In the genomic region with DNA sequence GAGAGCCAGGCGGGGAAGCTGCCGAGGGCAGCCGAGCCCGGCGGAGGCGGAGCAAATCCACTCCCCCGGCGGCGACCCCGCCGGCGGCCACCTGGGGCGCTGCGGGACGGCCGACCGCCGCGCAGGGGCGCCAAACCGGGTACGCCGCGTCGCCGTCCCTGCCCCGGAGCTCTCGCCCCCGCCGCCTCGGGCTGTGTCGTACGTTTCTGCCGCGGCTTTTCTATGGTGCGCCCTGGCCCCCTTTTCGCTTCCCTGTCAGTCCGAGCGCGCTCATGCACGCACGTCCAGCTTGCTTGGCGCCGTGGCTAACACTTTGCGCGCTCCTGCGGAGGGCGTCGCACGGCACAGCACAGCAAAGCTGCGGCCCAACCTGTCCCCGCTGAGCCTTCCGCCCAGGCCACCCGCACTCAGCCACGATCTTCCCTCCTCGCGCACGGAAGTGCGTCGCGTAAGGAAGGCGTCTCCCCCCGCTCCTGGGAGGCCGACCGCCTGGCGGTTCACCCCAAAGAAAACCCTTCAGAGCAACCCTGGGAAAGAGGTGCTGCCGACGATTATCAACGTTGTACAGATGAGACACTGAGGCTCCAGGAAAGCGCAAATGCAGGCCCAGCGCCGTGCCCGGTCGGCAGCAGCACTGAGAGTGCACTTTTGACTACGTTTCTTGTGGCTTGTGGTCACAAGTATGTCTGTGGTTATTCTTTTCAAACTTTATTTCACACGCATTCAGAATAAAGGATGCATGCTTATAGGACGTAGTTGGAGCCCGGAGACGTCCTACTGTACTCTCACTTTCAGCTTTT, we compare ENCODE assay signal across 1 cellular context.
TF ChIP-seq lines count a peak whose summit lies in the region.

A gene (minus strand): TSS at position 48 of the 800 bp plus-strand sequence. CDS start 1,857 bp downstream, outside the sequence.

TF ChIP-seq in HepG2, 621 proteins besides CTCF, POLR2A, EP300 and RAD21 (continued from another document and continues in another):
- peak; percentile 99 for TF ChIP-seq ZNF232 (CRISPR knock-in tag; IDR thresholded peaks at IDR 0.05; ENCODE audit: borderline replicate concordance)
- TF ChIP-seq, protein P1, sequence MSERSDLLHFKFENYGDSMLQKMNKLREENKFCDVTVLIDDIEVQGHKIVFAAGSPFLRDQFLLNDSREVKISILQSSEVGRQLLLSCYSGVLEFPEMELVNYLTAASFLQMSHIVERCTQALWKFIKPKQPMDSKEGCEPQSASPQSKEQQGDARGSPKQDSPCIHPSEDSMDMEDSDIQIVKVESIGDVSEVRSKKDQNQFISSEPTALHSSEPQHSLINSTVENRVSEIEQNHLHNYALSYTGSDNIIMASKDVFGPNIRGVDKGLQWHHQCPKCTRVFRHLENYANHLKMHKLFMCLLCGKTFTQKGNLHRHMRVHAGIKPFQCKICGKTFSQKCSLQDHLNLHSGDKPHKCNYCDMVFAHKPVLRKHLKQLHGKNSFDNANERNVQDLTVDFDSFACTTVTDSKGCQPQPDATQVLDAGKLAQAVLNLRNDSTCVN (CRISPR knock-in tag; IDR thresholded peaks at IDR 0.05; ENCODE audit: borderline replicate concordance): peak; percentile 95
- TF ChIP-seq KMT2A (CRISPR knock-in tag; IDR thresholded peaks at IDR 0.05): peak; percentile 98
- TF ChIP-seq, protein P2, sequence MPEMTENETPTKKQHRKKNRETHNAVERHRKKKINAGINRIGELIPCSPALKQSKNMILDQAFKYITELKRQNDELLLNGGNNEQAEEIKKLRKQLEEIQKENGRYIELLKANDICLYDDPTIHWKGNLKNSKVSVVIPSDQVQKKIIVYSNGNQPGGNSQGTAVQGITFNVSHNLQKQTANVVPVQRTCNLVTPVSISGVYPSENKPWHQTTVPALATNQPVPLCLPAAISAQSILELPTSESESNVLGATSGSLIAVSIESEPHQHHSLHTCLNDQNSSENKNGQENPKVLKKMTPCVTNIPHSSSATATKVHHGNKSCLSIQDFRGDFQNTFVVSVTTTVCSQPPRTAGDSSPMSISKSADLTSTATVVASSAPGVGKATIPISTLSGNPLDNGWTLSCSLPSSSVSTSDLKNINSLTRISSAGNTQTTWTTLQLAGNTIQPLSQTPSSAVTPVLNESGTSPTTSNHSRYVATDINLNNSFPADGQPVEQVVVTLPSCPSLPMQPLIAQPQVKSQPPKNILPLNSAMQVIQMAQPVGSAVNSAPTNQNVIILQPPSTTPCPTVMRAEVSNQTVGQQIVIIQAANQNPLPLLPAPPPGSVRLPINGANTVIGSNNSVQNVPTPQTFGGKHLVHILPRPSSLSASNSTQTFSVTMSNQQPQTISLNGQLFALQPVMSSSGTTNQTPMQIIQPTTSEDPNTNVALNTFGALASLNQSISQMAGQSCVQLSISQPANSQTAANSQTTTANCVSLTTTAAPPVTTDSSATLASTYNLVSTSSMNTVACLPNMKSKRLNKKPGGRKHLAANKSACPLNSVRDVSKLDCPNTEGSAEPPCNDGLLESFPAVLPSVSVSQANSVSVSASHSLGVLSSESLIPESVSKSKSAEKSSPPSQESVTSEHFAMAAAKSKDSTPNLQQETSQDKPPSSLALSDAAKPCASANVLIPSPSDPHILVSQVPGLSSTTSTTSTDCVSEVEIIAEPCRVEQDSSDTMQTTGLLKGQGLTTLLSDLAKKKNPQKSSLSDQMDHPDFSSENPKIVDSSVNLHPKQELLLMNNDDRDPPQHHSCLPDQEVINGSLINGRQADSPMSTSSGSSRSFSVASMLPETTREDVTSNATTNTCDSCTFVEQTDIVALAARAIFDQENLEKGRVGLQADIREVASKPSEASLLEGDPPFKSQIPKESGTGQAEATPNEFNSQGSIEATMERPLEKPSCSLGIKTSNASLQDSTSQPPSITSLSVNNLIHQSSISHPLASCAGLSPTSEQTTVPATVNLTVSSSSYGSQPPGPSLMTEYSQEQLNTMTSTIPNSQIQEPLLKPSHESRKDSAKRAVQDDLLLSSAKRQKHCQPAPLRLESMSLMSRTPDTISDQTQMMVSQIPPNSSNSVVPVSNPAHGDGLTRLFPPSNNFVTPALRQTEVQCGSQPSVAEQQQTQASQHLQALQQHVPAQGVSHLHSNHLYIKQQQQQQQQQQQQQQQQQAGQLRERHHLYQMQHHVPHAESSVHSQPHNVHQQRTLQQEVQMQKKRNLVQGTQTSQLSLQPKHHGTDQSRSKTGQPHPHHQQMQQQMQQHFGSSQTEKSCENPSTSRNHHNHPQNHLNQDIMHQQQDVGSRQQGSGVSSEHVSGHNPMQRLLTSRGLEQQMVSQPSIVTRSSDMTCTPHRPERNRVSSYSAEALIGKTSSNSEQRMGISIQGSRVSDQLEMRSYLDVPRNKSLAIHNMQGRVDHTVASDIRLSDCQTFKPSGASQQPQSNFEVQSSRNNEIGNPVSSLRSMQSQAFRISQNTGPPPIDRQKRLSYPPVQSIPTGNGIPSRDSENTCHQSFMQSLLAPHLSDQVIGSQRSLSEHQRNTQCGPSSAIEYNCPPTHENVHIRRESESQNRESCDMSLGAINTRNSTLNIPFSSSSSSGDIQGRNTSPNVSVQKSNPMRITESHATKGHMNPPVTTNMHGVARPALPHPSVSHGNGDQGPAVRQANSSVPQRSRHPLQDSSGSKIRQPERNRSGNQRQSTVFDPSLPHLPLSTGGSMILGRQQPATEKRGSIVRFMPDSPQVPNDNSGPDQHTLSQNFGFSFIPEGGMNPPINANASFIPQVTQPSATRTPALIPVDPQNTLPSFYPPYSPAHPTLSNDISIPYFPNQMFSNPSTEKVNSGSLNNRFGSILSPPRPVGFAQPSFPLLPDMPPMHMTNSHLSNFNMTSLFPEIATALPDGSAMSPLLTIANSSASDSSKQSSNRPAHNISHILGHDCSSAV (CRISPR knock-in tag; IDR thresholded peaks at IDR 0.05; ENCODE audit: borderline replicate concordance): peak; percentile 96
- TF ChIP-seq GTF2F1 (IDR thresholded peaks at IDR 0.05; ENCODE audit: low read length): no peak; the same call in 1 of the 2 replicates
- peak; percentile 97 for TF ChIP-seq CHCHD3 (CRISPR knock-in tag; IDR thresholded peaks at IDR 0.05)
- peak; percentile 98 for TF ChIP-seq TBX2 (CRISPR knock-in tag; IDR thresholded peaks at IDR 0.05; ENCODE audit: borderline replicate concordance)
- TF ChIP-seq TAF15 (IDR thresholded peaks at IDR 0.05; ENCODE audit: low read depth, low read length, poor library complexity, severe bottlenecking): peak; percentile 88
- TF ChIP-seq NAIF1 (CRISPR knock-in tag; IDR thresholded peaks at IDR 0.05; ENCODE audit: borderline replicate concordance): peak; percentile 97
- TF ChIP-seq, protein P3, sequence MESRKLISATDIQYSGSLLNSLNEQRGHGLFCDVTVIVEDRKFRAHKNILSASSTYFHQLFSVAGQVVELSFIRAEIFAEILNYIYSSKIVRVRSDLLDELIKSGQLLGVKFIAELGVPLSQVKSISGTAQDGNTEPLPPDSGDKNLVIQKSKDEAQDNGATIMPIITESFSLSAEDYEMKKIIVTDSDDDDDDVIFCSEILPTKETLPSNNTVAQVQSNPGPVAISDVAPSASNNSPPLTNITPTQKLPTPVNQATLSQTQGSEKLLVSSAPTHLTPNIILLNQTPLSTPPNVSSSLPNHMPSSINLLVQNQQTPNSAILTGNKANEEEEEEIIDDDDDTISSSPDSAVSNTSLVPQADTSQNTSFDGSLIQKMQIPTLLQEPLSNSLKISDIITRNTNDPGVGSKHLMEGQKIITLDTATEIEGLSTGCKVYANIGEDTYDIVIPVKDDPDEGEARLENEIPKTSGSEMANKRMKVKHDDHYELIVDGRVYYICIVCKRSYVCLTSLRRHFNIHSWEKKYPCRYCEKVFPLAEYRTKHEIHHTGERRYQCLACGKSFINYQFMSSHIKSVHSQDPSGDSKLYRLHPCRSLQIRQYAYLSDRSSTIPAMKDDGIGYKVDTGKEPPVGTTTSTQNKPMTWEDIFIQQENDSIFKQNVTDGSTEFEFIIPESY (CRISPR knock-in tag; IDR thresholded peaks at IDR 0.05): peak; percentile 90
- TF ChIP-seq, protein P4, sequence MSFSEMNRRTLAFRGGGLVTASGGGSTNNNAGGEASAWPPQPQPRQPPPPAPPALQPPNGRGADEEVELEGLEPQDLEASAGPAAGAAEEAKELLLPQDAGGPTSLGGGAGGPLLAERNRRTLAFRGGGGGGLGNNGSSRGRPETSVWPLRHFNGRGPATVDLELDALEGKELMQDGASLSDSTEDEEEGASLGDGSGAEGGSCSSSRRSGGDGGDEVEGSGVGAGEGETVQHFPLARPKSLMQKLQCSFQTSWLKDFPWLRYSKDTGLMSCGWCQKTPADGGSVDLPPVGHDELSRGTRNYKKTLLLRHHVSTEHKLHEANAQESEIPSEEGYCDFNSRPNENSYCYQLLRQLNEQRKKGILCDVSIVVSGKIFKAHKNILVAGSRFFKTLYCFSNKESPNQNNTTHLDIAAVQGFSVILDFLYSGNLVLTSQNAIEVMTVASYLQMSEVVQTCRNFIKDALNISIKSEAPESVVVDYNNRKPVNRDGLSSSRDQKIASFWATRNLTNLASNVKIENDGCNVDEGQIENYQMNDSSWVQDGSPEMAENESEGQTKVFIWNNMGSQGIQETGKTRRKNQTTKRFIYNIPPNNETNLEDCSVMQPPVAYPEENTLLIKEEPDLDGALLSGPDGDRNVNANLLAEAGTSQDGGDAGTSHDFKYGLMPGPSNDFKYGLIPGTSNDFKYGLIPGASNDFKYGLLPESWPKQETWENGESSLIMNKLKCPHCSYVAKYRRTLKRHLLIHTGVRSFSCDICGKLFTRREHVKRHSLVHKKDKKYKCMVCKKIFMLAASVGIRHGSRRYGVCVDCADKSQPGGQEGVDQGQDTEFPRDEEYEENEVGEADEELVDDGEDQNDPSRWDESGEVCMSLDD (CRISPR knock-in tag; IDR thresholded peaks at IDR 0.05; ENCODE audit: borderline replicate concordance): peak; percentile 98; the same call in 1 of the 2 replicates
- TF ChIP-seq ZNF143 (CRISPR knock-in tag; IDR thresholded peaks at IDR 0.05): peak; percentile 73
- TF ChIP-seq, protein P5, sequence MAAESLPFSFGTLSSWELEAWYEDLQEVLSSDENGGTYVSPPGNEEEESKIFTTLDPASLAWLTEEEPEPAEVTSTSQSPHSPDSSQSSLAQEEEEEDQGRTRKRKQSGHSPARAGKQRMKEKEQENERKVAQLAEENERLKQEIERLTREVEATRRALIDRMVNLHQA (CRISPR knock-in tag; IDR thresholded peaks at IDR 0.05): peak; percentile 78; the same call in 1 of the 2 replicates
- TF ChIP-seq TGIF2 (CRISPR knock-in tag; IDR thresholded peaks at IDR 0.05): peak; percentile 91
- TF ChIP-seq ZNF550 (CRISPR knock-in tag; IDR thresholded peaks at IDR 0.05; ENCODE audit: borderline replicate concordance): peak; percentile 100
- TF ChIP-seq, protein P6, sequence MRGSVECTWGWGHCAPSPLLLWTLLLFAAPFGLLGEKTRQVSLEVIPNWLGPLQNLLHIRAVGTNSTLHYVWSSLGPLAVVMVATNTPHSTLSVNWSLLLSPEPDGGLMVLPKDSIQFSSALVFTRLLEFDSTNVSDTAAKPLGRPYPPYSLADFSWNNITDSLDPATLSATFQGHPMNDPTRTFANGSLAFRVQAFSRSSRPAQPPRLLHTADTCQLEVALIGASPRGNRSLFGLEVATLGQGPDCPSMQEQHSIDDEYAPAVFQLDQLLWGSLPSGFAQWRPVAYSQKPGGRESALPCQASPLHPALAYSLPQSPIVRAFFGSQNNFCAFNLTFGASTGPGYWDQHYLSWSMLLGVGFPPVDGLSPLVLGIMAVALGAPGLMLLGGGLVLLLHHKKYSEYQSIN (CRISPR knock-in tag; IDR thresholded peaks at IDR 0.05; ENCODE audit: borderline replicate concordance): no peak
- TF ChIP-seq, protein P7, sequence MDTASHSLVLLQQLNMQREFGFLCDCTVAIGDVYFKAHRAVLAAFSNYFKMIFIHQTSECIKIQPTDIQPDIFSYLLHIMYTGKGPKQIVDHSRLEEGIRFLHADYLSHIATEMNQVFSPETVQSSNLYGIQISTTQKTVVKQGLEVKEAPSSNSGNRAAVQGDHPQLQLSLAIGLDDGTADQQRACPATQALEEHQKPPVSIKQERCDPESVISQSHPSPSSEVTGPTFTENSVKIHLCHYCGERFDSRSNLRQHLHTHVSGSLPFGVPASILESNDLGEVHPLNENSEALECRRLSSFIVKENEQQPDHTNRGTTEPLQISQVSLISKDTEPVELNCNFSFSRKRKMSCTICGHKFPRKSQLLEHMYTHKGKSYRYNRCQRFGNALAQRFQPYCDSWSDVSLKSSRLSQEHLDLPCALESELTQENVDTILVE (CRISPR knock-in tag; IDR thresholded peaks at IDR 0.05): peak; percentile 94
- peak; percentile 93 for TF ChIP-seq GZF1 (CRISPR knock-in tag; IDR thresholded peaks at IDR 0.05)
- no peak for TF ChIP-seq PRPF4 (IDR thresholded peaks at IDR 0.05; ENCODE audit: low read depth, low read length, poor library complexity, severe bottlenecking)
- TF ChIP-seq ZNF326 (CRISPR knock-in tag; IDR thresholded peaks at IDR 0.05; ENCODE audit: borderline replicate concordance): no peak; the same call in 1 of the 2 replicates
- peak; percentile 97 for TF ChIP-seq ZNF333 (CRISPR knock-in tag; IDR thresholded peaks at IDR 0.05; ENCODE audit: borderline replicate concordance)
- TF ChIP-seq FOXK2 (IDR thresholded peaks at IDR 0.05): no peak
- TF ChIP-seq, protein P8, sequence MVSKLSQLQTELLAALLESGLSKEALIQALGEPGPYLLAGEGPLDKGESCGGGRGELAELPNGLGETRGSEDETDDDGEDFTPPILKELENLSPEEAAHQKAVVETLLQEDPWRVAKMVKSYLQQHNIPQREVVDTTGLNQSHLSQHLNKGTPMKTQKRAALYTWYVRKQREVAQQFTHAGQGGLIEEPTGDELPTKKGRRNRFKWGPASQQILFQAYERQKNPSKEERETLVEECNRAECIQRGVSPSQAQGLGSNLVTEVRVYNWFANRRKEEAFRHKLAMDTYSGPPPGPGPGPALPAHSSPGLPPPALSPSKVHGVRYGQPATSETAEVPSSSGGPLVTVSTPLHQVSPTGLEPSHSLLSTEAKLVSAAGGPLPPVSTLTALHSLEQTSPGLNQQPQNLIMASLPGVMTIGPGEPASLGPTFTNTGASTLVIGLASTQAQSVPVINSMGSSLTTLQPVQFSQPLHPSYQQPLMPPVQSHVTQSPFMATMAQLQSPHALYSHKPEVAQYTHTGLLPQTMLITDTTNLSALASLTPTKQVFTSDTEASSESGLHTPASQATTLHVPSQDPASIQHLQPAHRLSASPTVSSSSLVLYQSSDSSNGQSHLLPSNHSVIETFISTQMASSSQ (IDR thresholded peaks at IDR 0.05; ENCODE audit: low read depth): peak; percentile 29; the same call in 1 of the 2 replicates
- TF ChIP-seq, protein P8 (CRISPR knock-in tag; IDR thresholded peaks at IDR 0.05; ENCODE audit: borderline replicate concordance): peak; percentile 88
- TF ChIP-seq FOXK1 (CRISPR knock-in tag; IDR thresholded peaks at IDR 0.05; ENCODE audit: borderline replicate concordance, low read depth): no peak; the same call in 1 of the 2 replicates
- TF ChIP-seq MBNL3 (CRISPR knock-in tag; conservative IDR thresholded peaks at IDR 0.05): no peak
- peak; percentile 99 for TF ChIP-seq AKAP8 (CRISPR knock-in tag; IDR thresholded peaks at IDR 0.05)
